Comparison of ENCODE assay signal across 19 cellular contexts in the genomic region with DNA sequence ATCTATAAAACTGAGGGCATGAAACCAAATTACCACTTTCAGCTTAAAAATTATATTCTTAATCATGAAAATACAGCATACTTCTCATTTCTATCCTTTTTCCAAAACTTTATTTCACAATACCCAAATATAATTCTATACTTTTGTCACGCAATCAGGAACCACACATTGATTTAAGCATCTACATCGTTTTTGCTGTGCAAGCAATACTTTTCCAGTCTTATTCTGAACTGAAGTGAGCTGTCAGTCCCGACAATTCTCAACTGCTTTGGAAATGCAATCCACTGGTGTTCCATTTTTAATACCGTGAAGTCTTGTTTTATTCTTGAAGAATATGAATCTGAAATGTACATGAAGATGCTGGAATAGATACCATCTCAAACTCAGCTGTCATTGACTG.
A peak's percentile ranks its signal among the peaks of the same experiment; 100 is the strongest.
DNase-seq lines count a peak whose midpoint lies in the region; ATAC-seq, FAIRE-seq and TF ChIP-seq lines count a peak whose summit lies in the region.
"Had no signal": no experiment of that assay in that cellular context is flagged by ENCODE, and none has a peak within 500 bp of the region (broad histone marks: within the 10 kb centered on the region; RNA-seq: fewer than 3 reads in every experiment).

No MANE protein-coding gene starts in this region.

- no peak for ATAC-seq in activated naive CD4-positive, alpha-beta T cell treated with anti-CD3 and anti-CD28 coated beads, Interleukin-2, amount 50 U/mL, for 72 hours
- no peak for ATAC-seq in GM12878
- ATAC-seq in stimulated activated effector memory CD8-positive, alpha-beta T cell treated with anti-CD3 and anti-CD28 coated beads, Interleukin-12 subunit alpha, Interleukin-12 subunit beta, amount 100 ng/mL, for 72 hours: no peak
- ATAC-seq: GM23338, HCT116 had no signal

- RAD21 ChIA-PET in GM12878 (lab: Charles Lee; ENCODE audit: unreplicated experiment): interaction anchor here (0.7 to 4.3 kb wide), 8 partner anchors 10 to 432 kb away, joined by 3 to 58 read pairs (median 3); partner anchors contain the start of gene PITPNC1

- H3K27me3 ChIP-seq in GM12878 (replicated peaks in 1 of 2; ENCODE audit: control insufficient read depth in 2 of 2, insufficient read depth in 2 of 2, low read length in 1 of 2): no peaks in the 10 kb centered on the region
- no peaks in the 10 kb centered on the region for H3K27me3 ChIP-seq in H1 (replicated peaks in 1 of 4; ENCODE audit: control insufficient read depth in 3 of 4, extremely low read depth in 1 of 4, insufficient read depth in 3 of 4, low read length in 3 of 4)

- TF ChIP-seq POLR2A in GM12878 (IDR thresholded peaks at IDR 0.05; ENCODE audit: low read depth, low read length) (no peak), H1 (IDR thresholded peaks at IDR 0.05; ENCODE audit: control extremely low read depth in 1 of 2, low read depth in 2 of 2, low read length in 2 of 2) (no peak)

- H4K20me1 ChIP-seq in GM12878 (ENCODE audit: control insufficient read depth, insufficient read depth) (no peaks in the 10 kb centered on the region), H1 (replicated peaks in 1 of 2; ENCODE audit: control insufficient read depth in 1 of 2, insufficient read depth in 2 of 2, low read length in 2 of 2) (no peaks in the 10 kb centered on the region)

- H3K4me2 ChIP-seq in GM12878 (ENCODE audit: control insufficient read depth, insufficient read depth): no peak overlapping the region
- peak overlapping the region in 1 of 2 experiments; percentile 20; a peak in 1 of 4 replicates for H3K4me2 ChIP-seq in H1 (ENCODE audit: insufficient read depth in 1 of 2, low read depth in 2 of 2, low read length in 2 of 2)
- H3K4me2 ChIP-seq: GM23338 had no signal

- H3K23ac ChIP-seq in H1 (ENCODE audit: insufficient read length): no peak overlapping the region

- no peak overlapping the region for H3K4me3 ChIP-seq in GM12878
- no peak overlapping the region for H3K4me3 ChIP-seq in H1 (ENCODE audit: extremely low read depth in 1 of 4, insufficient read depth in 2 of 4, low read depth in 3 of 4, low read length in 4 of 4)
- H3K4me3 ChIP-seq: GM23338 had no signal

- peaks cover 62% of the 10 kb centered on the region for H3K4me1 Mint-ChIP-seq in stimulated activated effector memory CD8-positive, alpha-beta T cell treated with anti-CD3 and anti-CD28 coated beads, Interleukin-12 subunit alpha, Interleukin-12 subunit beta, amount 100 ng/mL, for 72 hours
- H3K4me1 Mint-ChIP-seq: GM23338 had no signal

- in situ Hi-C loops in GM12878 (cut with MboI): no loop called here

- H2AFZ ChIP-seq in GM12878 (ENCODE audit: control insufficient read depth, low read depth, low read length) (no peak overlapping the region), H1 (ENCODE audit: low read length) (no peak overlapping the region)
- H2AFZ ChIP-seq: GM23338 had no signal

- H4K8ac ChIP-seq in H1 (ENCODE audit: extremely low read depth, insufficient read depth, low read length): no peak overlapping the region; the same call in 1 of the 2 replicates

- H4K91ac ChIP-seq in H1 (replicated peaks; ENCODE audit: insufficient read length, low read length): no peak overlapping the region

- H3K4me1 ChIP-seq in GM12878 (ENCODE audit: control insufficient read depth, insufficient read depth, low read length) (peaks cover 33% of the 10 kb centered on the region), H1 (replicated peaks in 1 of 4; ENCODE audit: control insufficient read depth in 3 of 4, insufficient read depth in 4 of 4, low read length in 3 of 4) (peaks cover 3 to 9% (median 5%) of the 10 kb centered on the region in 4 experiments; a peak in 5 of 7 replicates)
- H3K4me1 ChIP-seq: Caco-2 had no signal

- TF ChIP-seq EP300 in GM12878 (IDR thresholded peaks at IDR 0.05; ENCODE audit: borderline replicate concordance in 1 of 2, control insufficient read depth in 1 of 2, low read depth in 2 of 2, low read length in 2 of 2) (no peak), H1 (IDR thresholded peaks at IDR 0.05; ENCODE audit: borderline replicate concordance in 1 of 2, low read depth in 2 of 2, low read length in 2 of 2) (no peak)

- CTCF ChIA-PET in GM12878 (lab: Yijun Ruan, JAX): interaction anchor here (0.7 to 3.3 kb wide), 9 partner anchors 11 to 181 kb away, joined by 3 to 24 read pairs (median 4); no protein-coding TSS in a partner anchor
- CTCF ChIA-PET in H1 (lab: Charles Lee; ENCODE audit: partially characterized antibody): interaction anchor here (0.5 to 2.7 kb wide), 2 partner anchors 26 to 271 kb away, joined by 4 to 11 read pairs; no protein-coding TSS in a partner anchor

- H4K5ac ChIP-seq in H1 (ENCODE audit: insufficient read length, low read depth, low read length): no peak overlapping the region

- peaks cover 0 to 29% of the 10 kb centered on the region in 2 donors for H3K9me3 Mint-ChIP-seq in activated naive CD4-positive, alpha-beta T cell treated with anti-CD3 and anti-CD28 coated beads, Interleukin-2, amount 50 U/mL, for 72 hours
- peaks cover 6% of the 10 kb centered on the region for H3K9me3 Mint-ChIP-seq in stimulated activated effector memory CD8-positive, alpha-beta T cell treated with anti-CD3 and anti-CD28 coated beads, Interleukin-12 subunit alpha, Interleukin-12 subunit beta, amount 100 ng/mL, for 72 hours

- no peak for TF ChIP-seq RAD21 in GM12878 (IDR thresholded peaks at IDR 0.05; ENCODE audit: insufficient read depth, low read depth, low read length)
- no peak for TF ChIP-seq RAD21 in H1 (IDR thresholded peaks at IDR 0.05 in 1 of 2, conservative IDR thresholded peaks at IDR 0.05 in 1 of 2; ENCODE audit: low read depth in 2 of 2, low read length in 2 of 2)

- no peak overlapping the region for H2BK120ac ChIP-seq in H1 (replicated peaks; ENCODE audit: low read depth, low read length)

- H3K27ac ChIP-seq in GM12878 (ENCODE audit: control insufficient read depth, insufficient read depth) (peak overlapping the region; percentile 88), H1 (ENCODE audit: low read depth, low read length) (peak overlapping the region; percentile 58; the same call in 1 of the 2 replicates)
- H3K27ac ChIP-seq: C4-2B had no signal

- H2BK5ac ChIP-seq in H1 (ENCODE audit: low read depth, low read length): no peak overlapping the region

- H3K27ac Mint-ChIP-seq in activated naive CD4-positive, alpha-beta T cell treated with anti-CD3 and anti-CD28 coated beads, Interleukin-2, amount 50 U/mL, for 72 hours: peak overlapping the region; percentile 6 to 37
- peak overlapping the region; percentile 78 for H3K27ac Mint-ChIP-seq in stimulated activated effector memory CD8-positive, alpha-beta T cell treated with anti-CD3 and anti-CD28 coated beads, Interleukin-12 subunit alpha, Interleukin-12 subunit beta, amount 100 ng/mL, for 72 hours
- H3K27ac Mint-ChIP-seq: CD4-positive, alpha-beta T cell; GM23338 had no signal

- H3K18ac ChIP-seq in H1 (ENCODE audit: extremely low read depth, low read length): no peak overlapping the region

- no peak overlapping the region for H2BK15ac ChIP-seq in H1 (ENCODE audit: low read length)

- H3K4me3 Mint-ChIP-seq in stimulated activated effector memory CD8-positive, alpha-beta T cell treated with anti-CD3 and anti-CD28 coated beads, Interleukin-12 subunit alpha, Interleukin-12 subunit beta, amount 100 ng/mL, for 72 hours: no peak overlapping the region
- H3K4me3 Mint-ChIP-seq: CD4-positive, alpha-beta T cell; GM23338 had no signal

- FAIRE-seq in GM12878 (lab: Jason Lieb, UNC): no peak
- FAIRE-seq in H1 (lab: Jason Lieb, UNC): no peak
- FAIRE-seq: A204.1 had no signal

- no peak overlapping the region for H3K4ac ChIP-seq in H1 (replicated peaks; ENCODE audit: insufficient read length, low read depth, low read length)

- no peak overlapping the region for H2AK5ac ChIP-seq in H1 (ENCODE audit: low read depth, low read length)

- WGBS in GM12878 (ENCODE audit: insufficient coverage, insufficient replicate concordance, low lambda C conversion rate, missing lambda C conversion rate): 74% methylated on average over 4 of the region's 4 CpGs
- WGBS in H1 (ENCODE audit: extremely low coverage in 1 of 2, insufficient coverage in 1 of 2, insufficient read length in 1 of 2, insufficient replicate concordance in 2 of 2, low coverage in 1 of 2, low lambda C conversion rate in 2 of 2, missing lambda C conversion rate in 1 of 2), 2 experiments: 86 to 100% methylated on average over 1 to 4 of the region's 4 CpGs

- H3K36me3 Mint-ChIP-seq in activated naive CD4-positive, alpha-beta T cell treated with anti-CD3 and anti-CD28 coated beads, Interleukin-2, amount 50 U/mL, for 72 hours: peaks cover 35 to 46% of the 10 kb centered on the region in 2 donors
- H3K36me3 Mint-ChIP-seq in stimulated activated effector memory CD8-positive, alpha-beta T cell treated with anti-CD3 and anti-CD28 coated beads, Interleukin-12 subunit alpha, Interleukin-12 subunit beta, amount 100 ng/mL, for 72 hours: peaks cover 8% of the 10 kb centered on the region

- POLR2A ChIA-PET in GM12878 (lab: Charles Lee): interaction anchor here (0.6 to 4.1 kb wide), 5 partner anchors 10 to 89 kb away, joined by 3 to 47 read pairs (median 4); no protein-coding TSS in a partner anchor
- POLR2A ChIA-PET in H1 (lab: Charles Lee; ENCODE audit: partially characterized antibody): no interaction called here

- TF ChIP-seq CTCF in GM12878 (IDR thresholded peaks at IDR 0.05 in 2 of 3, conservative IDR thresholded peaks at IDR 0.05 in 1 of 3; ENCODE audit: control insufficient read depth in 2 of 3, extremely low read depth in 1 of 3, insufficient read depth in 1 of 3, low read depth in 3 of 3, low read length in 3 of 3) (no peak), H1 (IDR thresholded peaks at IDR 0.05; ENCODE audit: control extremely low read depth in 1 of 3, insufficient read depth in 1 of 3, low read depth in 1 of 3, low read length in 3 of 3) (no peak)

- H3K79me2 ChIP-seq in GM12878 (ENCODE audit: control insufficient read depth, insufficient read depth, low read length): no peaks in the 10 kb centered on the region
- no peaks in the 10 kb centered on the region for H3K79me2 ChIP-seq in H1 (ENCODE audit: control insufficient read depth in 1 of 2, insufficient read depth in 2 of 2, low read length in 2 of 2)

- H3K9ac ChIP-seq in GM12878 (ENCODE audit: control insufficient read depth, insufficient read depth, low read length): no peak overlapping the region
- no peak overlapping the region for H3K9ac ChIP-seq in H1 (replicated peaks in 1 of 4; ENCODE audit: extremely low read depth in 1 of 4, low read depth in 3 of 4, low read length in 3 of 4)

- H2BK20ac ChIP-seq in H1 (ENCODE audit: low read length): no peak overlapping the region

- DNase-seq in activated naive CD4-positive, alpha-beta T cell treated with anti-CD3 and anti-CD28 coated beads, Interleukin-2, amount 50 U/mL, for 72 hours (ENCODE audit: low spot score in 2 of 2): no peak
- DNase-seq in activated naive CD4-positive, alpha-beta T cell treated with anti-CD3 and anti-CD28 coated beads, Interleukin-2, amount 50 U/mL, for 16 hours: no peak
- DNase-seq in GM12878 (ENCODE audit: low read depth, low spot score) (no peak), H1 (ENCODE audit: low read depth in 1 of 2, low spot score in 2 of 2) (no peak), D341Med (ENCODE audit: low spot score) (no peak), NCI-H128 (lab: John Stamatoyannopoulos, UW; ENCODE audit: unreplicated experiment) (no peak), epidermal melanocyte (ENCODE audit: insufficient read length, low spot score) (no peak)
- no peak for DNase-seq in stimulated activated effector memory CD8-positive, alpha-beta T cell treated with anti-CD3 and anti-CD28 coated beads, Interleukin-12 subunit alpha, Interleukin-12 subunit beta, amount 100 ng/mL, for 72 hours (ENCODE audit: low spot score in 2 of 2)
- DNase-seq: AML-193; Caco-2; CD4-positive, alpha-beta T cell; DMS153; DMS79; GDM1; H7 had no signal

- no peak overlapping the region for H3K14ac ChIP-seq in H1 (ENCODE audit: insufficient read length)

- no peaks in the 10 kb centered on the region for H3K23me2 ChIP-seq in H1 (ENCODE audit: low read depth, low read length)

- peaks cover 7 to 8% of the 10 kb centered on the region in 2 experiments; a peak in 3 of 4 replicates for H3K36me3 ChIP-seq in GM12878 (ENCODE audit: control insufficient read depth in 2 of 2, insufficient read depth in 2 of 2, low read length in 1 of 2)
- H3K36me3 ChIP-seq in H1 (ENCODE audit: control insufficient read depth in 2 of 4, insufficient read depth in 4 of 4, low read length in 3 of 4): no peaks in the 10 kb centered on the region

- SMC1A ChIA-PET in GM12878 (lab: Charles Lee; ENCODE audit: uncharacterized antibody, unreplicated experiment): interaction anchor here (0.7 to 5.3 kb wide), 13 partner anchors 9 to 282 kb away, joined by 3 to 55 read pairs (median 4); no protein-coding TSS in a partner anchor

- H3K9me3 ChIP-seq in GM12878 (replicated peaks; ENCODE audit: control insufficient read depth, insufficient read depth, low read length) (peaks cover 18% of the 10 kb centered on the region), H1 (ENCODE audit: insufficient read depth in 2 of 2, low read depth in 1 of 2, low read length in 1 of 2) (no peaks in the 10 kb centered on the region)

- intact Hi-C loops in GM12878 (cut with micrococcal nuclease; ENCODE audit: unreplicated experiment): loop anchor here (1.0 to 10.0 kb wide), 3 partner anchors 10 to 157 kb away; no protein-coding TSS in a partner anchor

- no peak overlapping the region for H3K56ac ChIP-seq in H1 (replicated peaks; ENCODE audit: insufficient read length, low read depth, low read length)

- no peaks in the 10 kb centered on the region; the same call in 1 of the 2 replicates for H3K79me1 ChIP-seq in H1 (ENCODE audit: low read depth, low read length)

- no TSS peak for BruUV-seq in GM12878 (replicated peaks; lab: Mats Ljungman, UMichigan)

- no peak overlapping the region for H2BK12ac ChIP-seq in H1 (ENCODE audit: low read depth, low read length)
